8 cellular contexts compared by ENCODE assay signal in genomic region chr6:7261030-7261841, GRCh38. TPM values are rescaled to one million over a fixed set of nuclear protein-coding genes. Genes with fewer than 3 reads are reported as not detected.
DNase-seq lines count a peak whose midpoint lies in the region; ATAC-seq and TF ChIP-seq lines count a peak whose summit lies in the region.

No MANE protein-coding gene starts in this region.

- H3K4me3 ChIP-seq in LNCaP clone FGC (ENCODE audit: low read depth, low read length) (peak overlapping the region; percentile 89), SJCRH30 (peak overlapping the region; percentile 64), brain microvascular endothelial cell (ENCODE audit: low read depth, low read length) (peak overlapping the region; percentile 84), iPS-15b (ENCODE audit: low read depth, low read length) (peak overlapping the region; percentile 85)

- no peaks in the 10 kb centered on the region for H3K36me3 ChIP-seq in SJCRH30
- H3K36me3 ChIP-seq in brain microvascular endothelial cell (replicated peaks), result no peaks in the 10 kb centered on the region
- no peaks in the 10 kb centered on the region for H3K36me3 ChIP-seq in iPS-15b (ENCODE audit: control insufficient read depth, insufficient read depth, low read length)

- H3K4me1 ChIP-seq in SJCRH30 (no peaks in the 10 kb centered on the region), iPS-15b (ENCODE audit: control insufficient read depth, insufficient read depth, low read length) (peaks cover 5% of the 10 kb centered on the region)

- no peaks in the 10 kb centered on the region for H3K27me3 ChIP-seq in SJCRH30
- no peaks in the 10 kb centered on the region for H3K27me3 ChIP-seq in brain microvascular endothelial cell (replicated peaks)
- H3K27me3 ChIP-seq in iPS-15b (ENCODE audit: control insufficient read depth, insufficient read depth, low read length), result no peaks in the 10 kb centered on the region

- H3K9ac ChIP-seq in iPS-15b (ENCODE audit: low read depth, low read length), result peak overlapping the region; percentile 42

- DNase-seq in DMS153 (lab: John Stamatoyannopoulos, UW) (peak; percentile 10), LNCaP clone FGC (ENCODE audit: low read depth) (peak; percentile 81), SJCRH30 (peak; percentile 83 to 86), brain microvascular endothelial cell (peak; percentile 78), sciatic nerve (ENCODE audit: low spot score) (peak; percentile 86), mesenteric fat pad (ENCODE audit: low spot score) (no peak)

- H3K9me3 ChIP-seq in SJCRH30 (replicated peaks), result no peaks in the 10 kb centered on the region
- no peaks in the 10 kb centered on the region for H3K9me3 ChIP-seq in iPS-15b (ENCODE audit: control insufficient read depth, insufficient read depth, low read length)

- TF ChIP-seq CTCF in LNCaP clone FGC (IDR thresholded peaks at IDR 0.05; ENCODE audit: control insufficient read depth, extremely low read depth, insufficient read depth) (no peak; the same call in 1 of the 2 replicates), brain microvascular endothelial cell (IDR thresholded peaks at IDR 0.05; ENCODE audit: low read depth, low read length, missing control alignments) (no peak)

- intact Hi-C loops in sciatic nerve (cut with DNase I), result no loop called here

- H3K27ac ChIP-seq in SJCRH30, result peak overlapping the region; percentile 8; the same call in 1 of the 2 replicates
- peak overlapping the region; percentile 26 for H3K27ac ChIP-seq in brain microvascular endothelial cell

- peak; percentile 43 for ATAC-seq in GM21526 (IDR thresholded peaks at IDR 0.05; ENCODE audit: low FRiP score, unreplicated experiment)
- peak; percentile 97 for ATAC-seq in sciatic nerve

- in situ Hi-C loops in brain microvascular endothelial cell (cut with HindIII; ENCODE audit: low pct_ligation_motif_present, low sequenced_read_pairs), result no loop called here

RNA-seq across cellular contexts. Expression of gene SSR1, which starts 51.8 kb away (rescaled TPM):
- total RNA-seq in SJCRH30 (2014; rRNA removed; shearing (Covaris generic)), result 50.2 and 52.1 TPM in 2 replicates
- total RNA-seq in sciatic nerve, result 118 TPM
- 150 TPM for total RNA-seq in mesenteric fat pad
